Comparison of ENCODE assay signal across 23 cellular contexts in the genomic region with DNA sequence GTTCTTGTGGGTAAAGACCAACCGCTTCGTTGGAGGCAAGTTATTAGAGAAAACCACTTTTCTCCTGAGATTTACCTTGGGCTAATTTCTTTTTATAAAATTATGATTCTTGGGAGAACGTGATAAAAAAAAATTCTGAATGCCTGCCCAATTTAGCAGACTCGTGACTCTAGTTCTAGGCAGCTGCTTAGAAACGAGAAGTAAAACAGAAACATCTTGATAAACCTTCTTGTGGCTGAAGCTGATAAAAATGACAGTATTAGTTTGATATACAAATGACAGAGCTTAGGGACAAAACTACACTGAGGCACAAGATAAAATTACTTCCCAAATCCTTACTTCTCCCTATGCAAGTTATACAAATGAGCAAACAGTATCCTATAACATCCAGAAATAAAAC.
"Had no signal": no experiment of that assay in that cellular context is flagged by ENCODE, and none has a peak within 500 bp of the region (broad histone marks: within the 10 kb centered on the region; RNA-seq: fewer than 3 reads in every experiment).

No MANE protein-coding gene starts in this region.

- H3K9me3 ChIP-seq: colonic mucosa, gastrocnemius medialis, left ventricle myocardium inferior, lower lobe of right lung, psoas muscle, right lobe of liver, upper lobe of left lung, vagina had no signal

- H3K27me3 Mint-ChIP-seq: memory B cell; naive B cell; stimulated activated naive CD8-positive, alpha-beta T cell treated with anti-CD3 and anti-CD28 coated beads, Interleukin-15, Interleukin-2, amounts not matched to agents 100 ng/mL and 50 ng/mL, for 24 hours had no signal

- ATAC-seq: esophagus mucosa; gastrocnemius medialis; left cardiac atrium; lower lobe of right lung; psoas muscle; right lobe of liver; stimulated activated effector memory CD8-positive, alpha-beta T cell treated with anti-CD3 and anti-CD28 coated beads, Interleukin-12 subunit alpha, Interleukin-12 subunit beta, amount 100 ng/mL, for 72 hours had no signal

- H3K27ac ChIP-seq: colonic mucosa, gastrocnemius medialis, left ventricle myocardium inferior, lower lobe of right lung, parathyroid adenoma, psoas muscle, right lobe of liver, tibial artery, upper lobe of left lung, vagina had no signal

- H3K4me1 Mint-ChIP-seq: memory B cell; naive B cell; stimulated activated effector memory CD8-positive, alpha-beta T cell treated with anti-CD3 and anti-CD28 coated beads, Interleukin-12 subunit alpha, Interleukin-12 subunit beta, amount 100 ng/mL, for 72 hours had no signal

- H3K27ac Mint-ChIP-seq: memory B cell; naive B cell; stimulated activated effector memory CD8-positive, alpha-beta T cell treated with anti-CD3 and anti-CD28 coated beads, Interleukin-12 subunit alpha, Interleukin-12 subunit beta, amount 100 ng/mL, for 72 hours; stimulated activated naive CD8-positive, alpha-beta T cell treated with anti-CD3 and anti-CD28 coated beads, Interleukin-15, Interleukin-2, amounts not matched to agents 100 ng/mL and 50 ng/mL, for 24 hours had no signal

- H3K79me2 ChIP-seq: parathyroid adenoma had no signal

- H3K9ac ChIP-seq: parathyroid adenoma had no signal

- H3K4me1 ChIP-seq: colonic mucosa, gastrocnemius medialis, left ventricle myocardium inferior, lower lobe of right lung, parathyroid adenoma, psoas muscle, right lobe of liver, tibial artery, upper lobe of left lung, vagina had no signal

- H3K36me3 ChIP-seq: colonic mucosa, gastrocnemius medialis, left ventricle myocardium inferior, lower lobe of right lung, right lobe of liver, tibial artery, upper lobe of left lung, vagina had no signal

- H2AFZ ChIP-seq: parathyroid adenoma had no signal

- H3K27me3 ChIP-seq: colonic mucosa, right lobe of liver, tibial artery, upper lobe of left lung, vagina had no signal

- DNase-seq: colonic mucosa; effector CD4-positive, alpha-beta T cell; gastrocnemius medialis; glutamatergic neuron; kidney; left cardiac atrium; left ventricle myocardium inferior; lower lobe of right lung; naive B cell; occipital lobe; psoas muscle; retina; right lobe of liver; stimulated activated CD4-positive, alpha-beta T cell treated with anti-CD3 and anti-CD28 coated beads, Interleukin-4, amount 100 ng/mL, for 1 hour; stimulated activated CD8-positive, alpha-beta memory T cell treated with anti-CD3 and anti-CD28 coated beads, Interleukin-4, amount 100 ng/mL, for 48 hours; tibial artery; upper lobe of left lung had no signal

- H3K4me3 ChIP-seq: colonic mucosa, gastrocnemius medialis, left ventricle myocardium inferior, lower lobe of right lung, psoas muscle, right lobe of liver, tibial artery, upper lobe of left lung, vagina had no signal

- H3K9me3 Mint-ChIP-seq: stimulated activated effector memory CD8-positive, alpha-beta T cell treated with anti-CD3 and anti-CD28 coated beads, Interleukin-12 subunit alpha, Interleukin-12 subunit beta, amount 100 ng/mL, for 72 hours; stimulated activated naive CD8-positive, alpha-beta T cell treated with anti-CD3 and anti-CD28 coated beads, Interleukin-15, Interleukin-2, amounts not matched to agents 100 ng/mL and 50 ng/mL, for 24 hours had no signal

- H3K4me3 Mint-ChIP-seq: memory B cell; naive B cell; stimulated activated effector memory CD8-positive, alpha-beta T cell treated with anti-CD3 and anti-CD28 coated beads, Interleukin-12 subunit alpha, Interleukin-12 subunit beta, amount 100 ng/mL, for 72 hours; stimulated activated naive CD8-positive, alpha-beta T cell treated with anti-CD3 and anti-CD28 coated beads, Interleukin-15, Interleukin-2, amounts not matched to agents 100 ng/mL and 50 ng/mL, for 24 hours had no signal

- H3K36me3 Mint-ChIP-seq: memory B cell; naive B cell; stimulated activated effector memory CD8-positive, alpha-beta T cell treated with anti-CD3 and anti-CD28 coated beads, Interleukin-12 subunit alpha, Interleukin-12 subunit beta, amount 100 ng/mL, for 72 hours had no signal
